ENCODE assay signal across 24 cellular contexts in the genomic region with DNA sequence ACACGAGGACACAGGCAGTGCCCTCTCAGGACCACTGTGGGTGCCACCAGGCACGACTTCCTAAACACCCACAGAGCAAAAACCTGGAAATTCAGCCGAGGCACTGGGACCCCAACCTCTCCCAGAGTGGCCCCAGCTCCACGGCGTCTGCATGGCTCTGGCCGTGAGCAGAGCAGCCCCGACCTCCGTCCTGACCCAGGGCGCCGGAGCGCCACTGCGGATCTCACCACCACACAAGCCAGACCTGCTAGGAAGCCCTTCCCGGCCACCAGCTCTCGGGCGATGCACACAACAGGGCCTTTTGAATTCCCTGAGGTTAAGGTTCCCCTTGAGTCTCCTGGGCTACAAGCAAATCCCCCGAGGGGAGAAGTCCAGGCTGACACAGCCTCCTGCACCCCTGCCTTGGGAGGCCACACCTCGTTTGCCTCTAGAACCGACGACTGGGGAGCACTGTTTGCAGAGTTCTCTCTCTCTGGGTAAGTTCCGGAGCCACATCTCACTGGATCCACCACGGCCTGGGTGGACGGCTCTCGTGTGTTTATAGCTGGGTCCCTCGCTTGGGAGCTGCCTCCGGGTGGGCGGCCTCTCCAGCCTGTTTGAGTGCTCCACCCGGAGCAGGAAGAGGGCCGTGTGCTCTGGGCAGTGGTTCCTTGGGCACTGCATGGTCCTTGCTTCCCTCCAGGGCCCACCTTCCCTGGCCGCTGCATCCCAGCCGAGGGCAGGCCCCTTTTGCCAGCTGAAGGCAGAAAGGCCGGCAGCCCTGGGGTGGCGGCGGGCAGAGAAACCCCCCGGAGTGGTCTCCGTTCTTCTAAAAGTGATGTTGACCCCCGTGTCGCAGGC. TPM values are rescaled to one million over a fixed set of nuclear protein-coding genes. Genes with fewer than 3 reads are reported as not detected.
DNase-seq lines count a peak whose midpoint lies in the region; ATAC-seq, FAIRE-seq and TF ChIP-seq lines count a peak whose summit lies in the region.
"Had no signal": no experiment of that assay in that cellular context is flagged by ENCODE, and none has a peak within 500 bp of the region (broad histone marks: within the 10 kb centered on the region; RNA-seq: fewer than 3 reads in every experiment).

No MANE protein-coding gene starts in this region.

- peak overlapping the region; percentile 66 for H2AFZ ChIP-seq in GM23338
- no peak overlapping the region for H2AFZ ChIP-seq in K562 (ENCODE audit: low read depth, low read length)
- H2AFZ ChIP-seq in osteoblast (ENCODE audit: low read length): no peak overlapping the region

- peaks cover 14% of the 10 kb centered on the region; the same call in 1 of the 3 replicates for H3K36me3 Mint-ChIP-seq in GM23338 (ENCODE audit: low read depth)

- no peak for ATAC-seq in GM23338
- no peak for ATAC-seq in K562

- no peaks in the 10 kb centered on the region for H3F3A ChIP-seq in GM23338 (replicated peaks; ENCODE audit: low read depth)

- peak overlapping the region; percentile 93 for H3K4me2 ChIP-seq in BLaER1
- H3K4me2 ChIP-seq in GM23338: no peak overlapping the region
- H3K4me2 ChIP-seq in K562 (ENCODE audit: insufficient read depth, low read length): no peak overlapping the region
- H3K4me2 ChIP-seq in osteoblast (ENCODE audit: insufficient read depth, low read length): no peak overlapping the region
- H3K4me2 ChIP-seq: A549 had no signal

- in situ Hi-C loops in K562 (cut with MboI): loop anchor here (10.0 kb wide), 1 partner anchor 619 kb away; no protein-coding TSS in a partner anchor

- H3K9me3 ChIP-seq in BLaER1 (peaks cover 11% of the 10 kb centered on the region), K562 (replicated peaks; ENCODE audit: control insufficient read depth, insufficient read depth, low read depth, low read length) (no peaks in the 10 kb centered on the region), osteoblast (ENCODE audit: low read depth, low read length) (peaks cover 4% of the 10 kb centered on the region)
- H3K9me3 ChIP-seq: MG63, SJCRH30 had no signal

- H3K4me3 Mint-ChIP-seq in GM23338: no peak overlapping the region
- H3K4me3 Mint-ChIP-seq: CD8-positive, alpha-beta memory T cell had no signal

- no peaks in the 10 kb centered on the region for H3K27me3 ChIP-seq in BLaER1
- H3K27me3 ChIP-seq in GM23338 (ENCODE audit: insufficient read depth): no peaks in the 10 kb centered on the region
- peaks cover 62 to 89% of the 10 kb centered on the region in 2 experiments for H3K27me3 ChIP-seq in K562 (ENCODE audit: control insufficient read depth in 2 of 2, insufficient read depth in 2 of 2, low read length in 2 of 2)
- H3K27me3 ChIP-seq in osteoblast (ENCODE audit: insufficient read depth, low read length): peaks cover 25% of the 10 kb centered on the region
- H3K27me3 ChIP-seq: MG63, SJCRH30 had no signal

- POLR2A ChIA-PET in K562 (lab: Yijun Ruan, JAX): interaction anchor here (0.5 to 0.7 kb wide), 2 partner anchors 24 to 786 kb away, joined by 3 read pairs; no protein-coding TSS in a partner anchor

- TF ChIP-seq RAD21 in K562 (CRISPR knock-in tag; conservative IDR thresholded peaks at IDR 0.05 in 1 of 2, IDR thresholded peaks at IDR 0.05 in 1 of 2): no peak

- peaks cover 5% of the 10 kb centered on the region for H3K4me1 Mint-ChIP-seq in GM23338

- peaks cover 5% of the 10 kb centered on the region for H3K27me3 Mint-ChIP-seq in GM23338 (ENCODE audit: insufficient read depth, low read depth, poor library complexity)

- H3K36me3 ChIP-seq in BLaER1 (no peaks in the 10 kb centered on the region), GM23338 (ENCODE audit: insufficient read depth) (no peaks in the 10 kb centered on the region), K562 (ENCODE audit: control insufficient read depth, insufficient read depth, low read length) (no peaks in the 10 kb centered on the region), osteoblast (ENCODE audit: insufficient read depth, low read length) (no peaks in the 10 kb centered on the region)
- H3K36me3 ChIP-seq: MG63, SJCRH30 had no signal

- intact Hi-C loops in K562 (cut with micrococcal nuclease): no loop called here

- peak overlapping the region; percentile 56 for H3K9ac ChIP-seq in BLaER1
- H3K9ac ChIP-seq in K562 (ENCODE audit: insufficient read depth in 1 of 2, low read depth in 2 of 2, low read length in 2 of 2): peak overlapping the region in 1 of 2 experiments; percentile 26; a peak in 1 of 4 replicates

- H3K79me2 ChIP-seq in GM23338 (replicated peaks; ENCODE audit: insufficient read depth) (no peaks in the 10 kb centered on the region), K562 (ENCODE audit: control insufficient read depth, insufficient read depth, low read length) (no peaks in the 10 kb centered on the region), osteoblast (ENCODE audit: insufficient read depth, low read length) (no peaks in the 10 kb centered on the region)

- TF ChIP-seq EP300 in K562 (IDR thresholded peaks at IDR 0.05; ENCODE audit: low read length): no peak

- TF ChIP-seq POLR2A in K562 (conservative IDR thresholded peaks at IDR 0.05) (no peak), erythroblast (IDR thresholded peaks at IDR 0.05; ENCODE audit: low read length) (no peak)

- H4K20me1 ChIP-seq in BLaER1 (no peaks in the 10 kb centered on the region), GM23338 (replicated peaks; ENCODE audit: insufficient read depth) (no peaks in the 10 kb centered on the region), K562 (replicated peaks; ENCODE audit: control insufficient read depth, insufficient read depth, low read length) (peaks cover 6% of the 10 kb centered on the region; the same call in 1 of the 2 replicates), osteoblast (ENCODE audit: insufficient read depth, low read length) (no peaks in the 10 kb centered on the region)

- peak overlapping the region; percentile 80 for H3K27ac ChIP-seq in BLaER1
- no peak overlapping the region for H3K27ac ChIP-seq in GM23338 (ENCODE audit: low read depth)
- no peak overlapping the region for H3K27ac ChIP-seq in K562 (ENCODE audit: extremely low read depth, low read depth, low read length)
- H3K27ac ChIP-seq in osteoblast (ENCODE audit: low read depth, low read length): no peak overlapping the region
- H3K27ac ChIP-seq: A549, C4-2B, SJCRH30 had no signal

- TF ChIP-seq CTCF in GM23338 (conservative IDR thresholded peaks at IDR 0.05; ENCODE audit: low read depth in 2 of 2): no peak
- no peak for TF ChIP-seq CTCF in K562 (IDR thresholded peaks at IDR 0.05 in 2 of 3, conservative IDR thresholded peaks at IDR 0.05 in 1 of 3; ENCODE audit: insufficient read depth in 2 of 3, low read depth in 1 of 3, low read length in 3 of 3)
- no peak for TF ChIP-seq CTCF in osteoblast (IDR thresholded peaks at IDR 0.05; ENCODE audit: extremely low read depth, low read depth, low read length)

- H3K4me1 ChIP-seq in BLaER1 (peaks cover 92% of the 10 kb centered on the region), GM23338 (ENCODE audit: insufficient read depth) (0 out of 2 replicates have a peak, but pooled peaks cover 1% of the 10 kb centered on the region), K562 (replicated peaks in 1 of 2; ENCODE audit: control insufficient read depth in 2 of 2, insufficient read depth in 2 of 2, low read length in 2 of 2) (peaks cover 2 to 36% of the 10 kb centered on the region in 2 experiments; a peak in 3 of 5 replicates), osteoblast (ENCODE audit: insufficient read depth, low read length) (no peaks in the 10 kb centered on the region)
- H3K4me1 ChIP-seq: A549, SJCRH30 had no signal

- CTCF ChIA-PET in K562 (lab: Yijun Ruan, JAX; ENCODE audit: low intra/inter-chr PET ratio): interaction anchor here (0.6 kb wide), 1 partner anchor 980 kb away, joined by 3 read pairs; no protein-coding TSS in a partner anchor

- H3K4me3 ChIP-seq in BLaER1 (peak overlapping the region; percentile 44), GM23338 (no peak overlapping the region), K562 (no peak overlapping the region), osteoblast (ENCODE audit: insufficient read depth, low read length) (no peak overlapping the region)
- H3K4me3 ChIP-seq: A549, MG63, SJCRH30 had no signal

- peaks cover 15% of the 10 kb centered on the region for H3K9me3 Mint-ChIP-seq in GM23338

- 17% methylated on average over 30 of the region's 37 CpGs for WGBS in K562 (ENCODE audit: insufficient coverage, low coverage, missing lambda C conversion rate)

- FAIRE-seq in K562 (lab: Jason Lieb, UNC): no peak
- FAIRE-seq: A549, GM12891, RCC 7860 had no signal

- H3K27ac Mint-ChIP-seq in GM23338: no peak overlapping the region
- H3K27ac Mint-ChIP-seq: CD8-positive, alpha-beta memory T cell had no signal

- H3K9me1 ChIP-seq in K562 (ENCODE audit: control insufficient read depth, insufficient read depth, low read length): no peaks in the 10 kb centered on the region

- DNase-seq in GM23338 (ENCODE audit: low spot score): no peak
- DNase-seq in K562 (ENCODE audit: extremely low read depth in 1 of 4, low spot score in 3 of 4): no peak
- DNase-seq in osteoblast (ENCODE audit: insufficient read length, low spot score, missing footprints): peak; percentile 68
- DNase-seq in KG1 (lab: John Stamatoyannopoulos, UW): no peak
- DNase-seq in globus pallidus (ENCODE audit: low spot score): no peak
- DNase-seq in erythroblast (lab: John Stamatoyannopoulos, UW): no peak
- DNase-seq: AML-193; CD8-positive, alpha-beta memory T cell; DMS79 treated with DMSO at 0.1 percent for 48 hours; GF-D8; KBM-7; MG63; NCI-H1105 treated with DMSO at 0.1 percent for 48 hours; NCI-H146; NCI-H2029; NCI-H446; NCI-H524 treated with DMSO at 0.1 percent for 48 hours; NCI-H774; SJCRH30 had no signal

- BruUV-seq in K562 (replicated peaks; lab: Mats Ljungman, UMichigan): no TSS peak

- no peaks in the 10 kb centered on the region for H3K9me2 ChIP-seq in GM23338 (ENCODE audit: insufficient read depth)

RNA-seq across cellular contexts. Expression of gene PSMG3, which starts 15.5 kb away (rescaled TPM):
- 28.3 and 32.0 TPM in 2 replicates for total RNA-seq in GM23338 (2014; rRNA removed; shearing (Covaris generic))
- polyA plus RNA-seq in GM23338 (2016; fragmentation: Nextera tagmentation; extraction: Ambion mirVana): 84.8 and 93.6 TPM in 2 replicates
- 26.2 and 74.4 TPM in 2 replicates for total RNA-seq in K562 (2011; cell fraction: chromatin; rRNA removed; ENCODE audit: low replicate concordance)
- total RNA-seq in K562 (2011; cell fraction: nucleolus; rRNA removed): 89.7 and 92.9 TPM in 2 replicates
- 63.3 and 66.8 TPM in 2 replicates for total RNA-seq in K562 (2011; cell fraction: nucleoplasm; rRNA removed)
- 122 and 132 TPM in 2 replicates for total RNA-seq in K562 (2014; rRNA removed)
- total RNA-seq in K562 (2014; rRNA removed; fragmentation: Illumina TruSeq; extraction: Trizol): 46.5 and 57.2 TPM in 2 replicates
- total RNA-seq in K562 (2015; rRNA removed; fragmentation: Illumina TruSeq; extraction: Trizol): 81.5 and 83.4 TPM in 2 replicates
- total RNA-seq in K562 (2021): 77.3 and 80.1 TPM in 2 replicates
- 93.6 and 96.3 TPM in 2 replicates for polyA plus RNA-seq in K562 (2011; rRNA removed)
- 110 and 136 TPM in 2 replicates for polyA plus RNA-seq in K562 (2011; cell fraction: cytosol; rRNA removed)
- 144 and 158 TPM in 2 replicates for polyA plus RNA-seq in K562 (2011; cell fraction: nucleus; rRNA removed)
- 65.4 and 71.5 TPM in 2 replicates for polyA plus RNA-seq in K562 (2012)
- polyA plus RNA-seq in K562 (2014; fragmentation: Illumina TruSeq; extraction: Trizol): 54.0 and 64.6 TPM in 2 replicates
- 10 to 100 TPM; 34.8 to 55.3 TPM for polyA plus RNA-seq in K562 (2014; fragmentation: Nextera tagmentation; extraction: Ambion mirVana)
- polyA plus RNA-seq in K562 (2014; rRNA removed): 121 and 136 TPM in 2 replicates
- polyA minus RNA-seq in K562 (2011; rRNA and poly(A)+ RNA removed): 20.1 and 30.9 TPM in 2 replicates
- 22.6 and 24.3 TPM in 2 replicates for polyA minus RNA-seq in K562 (2011; cell fraction: cytosol; rRNA and poly(A)+ RNA removed)
- polyA minus RNA-seq in K562 (2011; cell fraction: nucleus; rRNA and poly(A)+ RNA removed): 12.3 and 13.9 TPM in 2 replicates
- total RNA-seq in osteoblast: 32.1 and 38.7 TPM in 2 replicates

RNA-seq across cellular contexts. Expression of gene TMEM184A, which starts 29.4 kb away (rescaled TPM):
- 0.04 and 0.66 TPM in 2 replicates for total RNA-seq in GM23338 (2014; rRNA removed; shearing (Covaris generic))
- polyA plus RNA-seq in GM23338 (2016; fragmentation: Nextera tagmentation; extraction: Ambion mirVana) (0.03 and 0.18 TPM in 2 replicates), K562 (2011; rRNA removed) (0.10 and 0.20 TPM in 2 replicates), K562 (2014; fragmentation: Illumina TruSeq; extraction: Trizol) (not detected in 2 replicates), K562 (2014; fragmentation: Nextera tagmentation; extraction: Ambion mirVana) (not detected), K562 (2014; rRNA removed) (not detected in 2 replicates)
- total RNA-seq in K562 (2011; cell fraction: chromatin; rRNA removed; ENCODE audit: low replicate concordance): 0.32 and 2.6 TPM in 2 replicates
- total RNA-seq in K562 (2011; cell fraction: nucleolus; rRNA removed): 0.66 and 1.5 TPM in 2 replicates
- total RNA-seq in K562 (2011; cell fraction: nucleoplasm; rRNA removed): 0.29 and 1.8 TPM in 2 replicates
- total RNA-seq in K562 (2014; rRNA removed) (0.18 TPM in 1 of 2 replicates, not detected in the other), K562 (2014; rRNA removed; fragmentation: Illumina TruSeq; extraction: Trizol) (not detected in 2 replicates), K562 (2015; rRNA removed; fragmentation: Illumina TruSeq; extraction: Trizol) (not detected in 2 replicates), K562 (2021) (0.11 and 0.31 TPM in 2 replicates), osteoblast (under 0.01 TPM in 2 replicates)
- polyA plus RNA-seq in K562 (2011; cell fraction: cytosol; rRNA removed): 0.12 and 0.72 TPM in 2 replicates
- polyA plus RNA-seq in K562 (2011; cell fraction: nucleus; rRNA removed): 0.53 and 1.7 TPM in 2 replicates
- 0.04 and 0.12 TPM in 2 replicates for polyA plus RNA-seq in K562 (2012)
- polyA minus RNA-seq in K562 (2011; rRNA and poly(A)+ RNA removed): 0.14 and 0.15 TPM in 2 replicates
- polyA minus RNA-seq in K562 (2011; cell fraction: cytosol; rRNA and poly(A)+ RNA removed): 0.19 and 0.27 TPM in 2 replicates
- polyA minus RNA-seq in K562 (2011; cell fraction: nucleus; rRNA and poly(A)+ RNA removed): 0.89 and 1.1 TPM in 2 replicates
- total RNA-seq: CD8-positive, alpha-beta memory T cell; SJCRH30 had no signal
- polyA plus RNA-seq: CD8-positive, alpha-beta memory T cell had no signal

RNA-seq across cellular contexts. Expression of gene MAFK, which starts 54.9 kb away (rescaled TPM):
- total RNA-seq in GM23338 (2014; rRNA removed; shearing (Covaris generic)): 14.2 and 19.3 TPM in 2 replicates
- 4.4 and 5.1 TPM in 2 replicates for polyA plus RNA-seq in GM23338 (2016; fragmentation: Nextera tagmentation; extraction: Ambion mirVana)
- 8.5 and 20.5 TPM in 2 replicates for total RNA-seq in K562 (2011; cell fraction: chromatin; rRNA removed; ENCODE audit: low replicate concordance)
- 11.2 and 12.1 TPM in 2 replicates for total RNA-seq in K562 (2011; cell fraction: nucleolus; rRNA removed)
- 5.1 and 7.6 TPM in 2 replicates for total RNA-seq in K562 (2011; cell fraction: nucleoplasm; rRNA removed)
- 11.7 and 15.6 TPM in 2 replicates for total RNA-seq in K562 (2014; rRNA removed)
- total RNA-seq in K562 (2014; rRNA removed; fragmentation: Illumina TruSeq; extraction: Trizol): 1.1 and 1.3 TPM in 2 replicates
- total RNA-seq in K562 (2015; rRNA removed; fragmentation: Illumina TruSeq; extraction: Trizol): 4.7 and 5.5 TPM in 2 replicates
- 17.6 and 24.4 TPM in 2 replicates for total RNA-seq in K562 (2021)
- 2.1 and 4.9 TPM in 2 replicates for polyA plus RNA-seq in K562 (2011; rRNA removed)
- 3.8 and 5.1 TPM in 2 replicates for polyA plus RNA-seq in K562 (2011; cell fraction: cytosol; rRNA removed)
- 9.8 and 26.1 TPM in 2 replicates for polyA plus RNA-seq in K562 (2011; cell fraction: nucleus; rRNA removed)
- 11.2 and 12.1 TPM in 2 replicates for polyA plus RNA-seq in K562 (2012)
- polyA plus RNA-seq in K562 (2014; fragmentation: Illumina TruSeq; extraction: Trizol): 3.7 and 6.9 TPM in 2 replicates
- under 1 TPM; 0.04 to 0.07 TPM for polyA plus RNA-seq in K562 (2014; fragmentation: Nextera tagmentation; extraction: Ambion mirVana)
- polyA plus RNA-seq in K562 (2014; rRNA removed): 12.8 and 13.5 TPM in 2 replicates
- 0.66 and 1.1 TPM in 2 replicates for polyA minus RNA-seq in K562 (2011; rRNA and poly(A)+ RNA removed)
- polyA minus RNA-seq in K562 (2011; cell fraction: cytosol; rRNA and poly(A)+ RNA removed): 5.5 and 7.7 TPM in 2 replicates
- 3.6 and 3.8 TPM in 2 replicates for polyA minus RNA-seq in K562 (2011; cell fraction: nucleus; rRNA and poly(A)+ RNA removed)
- total RNA-seq in osteoblast: 19.7 and 21.7 TPM in 2 replicates
